In genomic region chr5:37379100-37379628, GRCh38 we compare ENCODE assay signal across 1 cellular context.
TF ChIP-seq lines count a peak whose summit lies in the region.
"Not testable (repeated sequence)": the region's sequence is repeated elsewhere in the genome, so short reads cannot be mapped to it uniquely, and the experiment has no call there.

Gene WDR70 (plus strand): TSS chr5:37379318. CDS start chr5:37379368, 50 bp downstream.

TF ChIP-seq in HepG2, 621 proteins besides CTCF, POLR2A, EP300 and RAD21 (continued from another document and continues in another):
- TF ChIP-seq ZNF414 (CRISPR knock-in tag; IDR thresholded peaks at IDR 0.05) (peak; percentile 77; the same call in 1 of the 2 replicates), IKZF5 (CRISPR knock-in tag; IDR thresholded peaks at IDR 0.05) (peak; percentile 83; the same call in 1 of the 2 replicates), ZNF800 (CRISPR knock-in tag; IDR thresholded peaks at IDR 0.05) (peak; percentile 55; the same call in 1 of the 2 replicates), NONO (CRISPR knock-in tag; conservative IDR thresholded peaks at IDR 0.05) (peak; percentile 83), MTF2 (CRISPR knock-in tag; IDR thresholded peaks at IDR 0.05; ENCODE audit: borderline replicate concordance) (peak; percentile 78; the same call in 1 of the 2 replicates), SIN3B (IDR thresholded peaks at IDR 0.05; ENCODE audit: low read length) (peak; percentile 67), FOXK1 (CRISPR knock-in tag; IDR thresholded peaks at IDR 0.05; ENCODE audit: borderline replicate concordance, low read depth) (peak; percentile 77; the same call in 1 of the 2 replicates), MEF2D (CRISPR knock-in tag; IDR thresholded peaks at IDR 0.05) (peak; percentile 59; the same call in 1 of the 2 replicates), RXRB (CRISPR knock-in tag; IDR thresholded peaks at IDR 0.05; ENCODE audit: borderline replicate concordance) (peak; percentile 48; the same call in 1 of the 2 replicates), SMAD1 (CRISPR knock-in tag; IDR thresholded peaks at IDR 0.05; ENCODE audit: borderline replicate concordance, low read depth) (0 out of 2 replicates have a peak, but pooled peaks have one; percentile 37), ZFX (CRISPR knock-in tag; IDR thresholded peaks at IDR 0.05; ENCODE audit: low read depth) (peak; percentile 88), CBFB (CRISPR knock-in tag; IDR thresholded peaks at IDR 0.05) (0 out of 2 replicates have a peak, but pooled peaks have one; percentile 57), ATF2 (CRISPR knock-in tag; IDR thresholded peaks at IDR 0.05) (peak; percentile 67), ZNF503 (CRISPR knock-in tag; IDR thresholded peaks at IDR 0.05) (peak; percentile 57; the same call in 1 of the 2 replicates), ZZZ3 (CRISPR knock-in tag; IDR thresholded peaks at IDR 0.05; ENCODE audit: borderline replicate concordance) (peak; percentile 90; the same call in 1 of the 2 replicates), ZNF430 (CRISPR knock-in tag; IDR thresholded peaks at IDR 0.05) (peak; percentile 83), MYNN (CRISPR knock-in tag; IDR thresholded peaks at IDR 0.05; ENCODE audit: low read depth) (peak; percentile 64; the same call in 1 of the 2 replicates), KLF15 (CRISPR knock-in tag; IDR thresholded peaks at IDR 0.05; ENCODE audit: borderline replicate concordance) (0 out of 2 replicates have a peak, but pooled peaks have one; percentile 38), FOXP4 (CRISPR knock-in tag; IDR thresholded peaks at IDR 0.05) (peak; percentile 58; the same call in 1 of the 2 replicates), KDM2A (CRISPR knock-in tag; IDR thresholded peaks at IDR 0.05; ENCODE audit: borderline replicate concordance, low read depth) (peak; percentile 91), SP5 (CRISPR knock-in tag; IDR thresholded peaks at IDR 0.05; ENCODE audit: borderline replicate concordance, low read depth) (peak; percentile 15; the same call in 1 of the 2 replicates), MAX (IDR thresholded peaks at IDR 0.05) (peak; percentile 65), IRF9 (CRISPR knock-in tag; IDR thresholded peaks at IDR 0.05; ENCODE audit: borderline replicate concordance) (peak; percentile 68; the same call in 1 of the 2 replicates), POLR2G (IDR thresholded peaks at IDR 0.05; ENCODE audit: low read depth, low read length) (peak; percentile 89), MXD1 (CRISPR knock-in tag; IDR thresholded peaks at IDR 0.05) (peak; percentile 79), NR0B2 (CRISPR knock-in tag; IDR thresholded peaks at IDR 0.05) (peak; percentile 85; the same call in 1 of the 2 replicates), TFDP1 (CRISPR knock-in tag; IDR thresholded peaks at IDR 0.05; ENCODE audit: borderline replicate concordance) (peak; percentile 43; the same call in 1 of the 2 replicates), SOX5 (CRISPR knock-in tag; IDR thresholded peaks at IDR 0.05; ENCODE audit: borderline replicate concordance) (peak; percentile 28; the same call in 1 of the 2 replicates), HNF1A (CRISPR knock-in tag; IDR thresholded peaks at IDR 0.05; ENCODE audit: borderline replicate concordance) (0 out of 2 replicates have a peak, but pooled peaks have one; percentile 54)
- TF ChIP-seq NONO (IDR thresholded peaks at IDR 0.05); HNF1A (IDR thresholded peaks at IDR 0.05; ENCODE audit: low read depth): not testable (repeated sequence)
